In the genomic region with DNA sequence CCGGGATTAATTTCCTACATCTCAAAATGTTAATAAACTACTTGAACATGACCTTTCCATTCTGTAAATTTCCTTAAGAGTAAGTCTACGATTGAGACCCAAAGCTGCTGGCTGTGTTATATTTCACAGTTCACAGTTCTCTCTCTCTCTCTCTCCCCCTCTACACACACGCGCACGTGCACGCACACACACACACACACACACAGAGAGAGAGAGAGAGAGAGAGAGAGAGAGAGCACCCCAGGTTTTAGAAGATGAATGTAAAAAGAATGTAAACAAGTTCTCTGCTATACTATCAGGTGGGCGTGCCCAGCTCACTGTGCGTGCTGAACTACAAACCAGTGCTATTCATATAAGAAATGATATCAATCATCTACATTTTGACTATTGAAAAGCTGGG, we compare ENCODE assay signal across 1 cellular context.
TF ChIP-seq lines count a peak whose summit lies in the region.

No MANE protein-coding gene starts in this region.

TF ChIP-seq in A549, 52 proteins besides CTCF, POLR2A, EP300 and RAD21 (continued from another document):
- TF ChIP-seq BHLHE40 (IDR thresholded peaks at IDR 0.05; ENCODE audit: low read depth, low read length) (peak; percentile 46; the same call in 1 of the 2 replicates), TP53 (CRISPR knock-in tag; IDR thresholded peaks at IDR 0.05) (no peak)
